ENCODE assay signal across 8 cellular contexts in genomic region chr12:51371295-51371953, GRCh38. TPM values are rescaled to one million over a fixed set of nuclear protein-coding genes. Genes with fewer than 3 reads are reported as not detected.
A peak's percentile ranks its signal among the peaks of the same experiment; 100 is the strongest.
DNase-seq lines count a peak whose midpoint lies in the region; ATAC-seq and TF ChIP-seq lines count a peak whose summit lies in the region.

No MANE protein-coding gene starts in this region.

- CTCF ChIA-PET in activated naive CD4-positive, alpha-beta T cell treated with anti-CD3 and anti-CD28 coated beads for 36 hours (lab: Charles Lee): interaction anchor here (1.0 to 1.5 kb wide), 5 partner anchors 12 to 161 kb away, joined by 3 to 6 read pairs (median 3); no protein-coding TSS in a partner anchor

- DNase-seq in GOT3 (lab: John Stamatoyannopoulos, UW) (peak; percentile 57), NCI-H510A (lab: John Stamatoyannopoulos, UW) (peak; percentile 32), endodermal cell (peak; percentile 96), myocyte (ENCODE audit: low read depth) (peak; percentile 95), middle frontal gyrus (ENCODE audit: extremely low spot score, low spot score) (no peak)
- no peak for DNase-seq in activated naive CD4-positive, alpha-beta T cell treated with anti-CD3 and anti-CD28 coated beads for 36 hours
- no peak for DNase-seq in activated CD4-positive, alpha-beta T cell treated with anti-CD3 and anti-CD28 coated beads, Interleukin-2, amount 50 U/mL, for 1 hour

- H3K4me3 ChIP-seq in endodermal cell (ENCODE audit: low read length): no peak overlapping the region

- no peak overlapping the region for H3K4me3 Mint-ChIP-seq in endodermal cell
- H3K4me3 Mint-ChIP-seq in activated naive CD4-positive, alpha-beta T cell treated with anti-CD3 and anti-CD28 coated beads for 36 hours: no peak overlapping the region

- H3K36me3 Mint-ChIP-seq in endodermal cell (ENCODE audit: low read depth): peaks cover 21% of the 10 kb centered on the region
- H3K36me3 Mint-ChIP-seq in activated naive CD4-positive, alpha-beta T cell treated with anti-CD3 and anti-CD28 coated beads for 36 hours (ENCODE audit: low read depth): peaks cover 18% of the 10 kb centered on the region

- intact Hi-C loops in activated naive CD4-positive, alpha-beta T cell treated with anti-CD3 and anti-CD28 coated beads for 36 hours (cut with micrococcal nuclease): no loop called here

- no peaks in the 10 kb centered on the region for H3K27me3 Mint-ChIP-seq in endodermal cell (ENCODE audit: insufficient read depth)
- no peaks in the 10 kb centered on the region for H3K27me3 Mint-ChIP-seq in activated naive CD4-positive, alpha-beta T cell treated with anti-CD3 and anti-CD28 coated beads for 36 hours (ENCODE audit: low read depth)

- H3K27ac ChIP-seq in endodermal cell (ENCODE audit: low read depth, low read length): peak overlapping the region; percentile 78

- H3K36me3 ChIP-seq in endodermal cell (ENCODE audit: control insufficient read depth, insufficient read depth, low read length): peaks cover 13% of the 10 kb centered on the region

- peaks cover 8% of the 10 kb centered on the region for H3K4me1 ChIP-seq in endodermal cell (ENCODE audit: control insufficient read depth, insufficient read depth, low read length)

- peak overlapping the region; percentile 95 for H3K27ac Mint-ChIP-seq in endodermal cell
- no peak overlapping the region for H3K27ac Mint-ChIP-seq in activated naive CD4-positive, alpha-beta T cell treated with anti-CD3 and anti-CD28 coated beads for 36 hours

- no peak for ATAC-seq in HG03354 (IDR thresholded peaks at IDR 0.05; ENCODE audit: poor library complexity, severe bottlenecking, unreplicated experiment)

- WGBS in endodermal cell (ENCODE audit: insufficient coverage in 1 of 2, insufficient read length in 1 of 2), 2 experiments: 31% methylated on average over 4 to 8 of the region's 8 CpGs

- H3K9me3 Mint-ChIP-seq in endodermal cell: no peaks in the 10 kb centered on the region
- no peaks in the 10 kb centered on the region for H3K9me3 Mint-ChIP-seq in activated naive CD4-positive, alpha-beta T cell treated with anti-CD3 and anti-CD28 coated beads for 36 hours

- H3K9me3 ChIP-seq in endodermal cell (ENCODE audit: control insufficient read depth, low read length): no peaks in the 10 kb centered on the region

- no peaks in the 10 kb centered on the region for H3K27me3 ChIP-seq in endodermal cell (ENCODE audit: control insufficient read depth, insufficient read depth, low read length, poor library complexity, severe bottlenecking)

- H3K9ac ChIP-seq in endodermal cell (ENCODE audit: extremely low read depth, low read length, poor library complexity, severe bottlenecking): peak overlapping the region; percentile 45

- peaks cover 22% of the 10 kb centered on the region for H3K4me1 Mint-ChIP-seq in endodermal cell
- H3K4me1 Mint-ChIP-seq in activated naive CD4-positive, alpha-beta T cell treated with anti-CD3 and anti-CD28 coated beads for 36 hours (ENCODE audit: low read depth): peaks cover 49% of the 10 kb centered on the region

- no peak for TF ChIP-seq CTCF in endodermal cell (conservative IDR thresholded peaks at IDR 0.05)

RNA-seq across cellular contexts. Expression of gene GALNT6, which starts 19.8 kb away (rescaled TPM):
- 10 to 100 TPM; 13.9 to 19.1 TPM for total RNA-seq in endodermal cell
- polyA plus RNA-seq in endodermal cell (2013, experiment 1 of 2): 2.7 TPM
- polyA plus RNA-seq in endodermal cell (2013, experiment 2 of 2): 2.1 TPM
- 0.05 TPM in 1 of 2 replicates, not detected in the other for total RNA-seq in myocyte
- not detected for polyA plus RNA-seq in myocyte (2012)
- total RNA-seq in activated naive CD4-positive, alpha-beta T cell treated with anti-CD3 and anti-CD28 coated beads for 36 hours: 1 to 10 TPM; 5.1 to 5.4 TPM

RNA-seq across cellular contexts. Expression of gene CELA1, which starts 24.9 kb away (rescaled TPM):
- total RNA-seq in endodermal cell (not detected), myocyte (not detected in 2 replicates)
- not detected for polyA plus RNA-seq in endodermal cell (2013, experiment 1 of 2)
- not detected for polyA plus RNA-seq in endodermal cell (2013, experiment 2 of 2)
- not detected for polyA plus RNA-seq in myocyte (2012)
- total RNA-seq in activated naive CD4-positive, alpha-beta T cell treated with anti-CD3 and anti-CD28 coated beads for 36 hours: under 1 TPM in 1 of 2 experiments, not detected in 1; 0.29 TPM

RNA-seq across cellular contexts. Expression of gene BIN2, which starts 47.5 kb away (rescaled TPM):
- total RNA-seq in endodermal cell (not detected), myocyte (not detected in 2 replicates)
- not detected for polyA plus RNA-seq in endodermal cell (2013, experiment 1 of 2)
- polyA plus RNA-seq in endodermal cell (2013, experiment 2 of 2): not detected
- not detected for polyA plus RNA-seq in myocyte (2012)
- 10 to 100 TPM; 32.9 to 33.8 TPM for total RNA-seq in activated naive CD4-positive, alpha-beta T cell treated with anti-CD3 and anti-CD28 coated beads for 36 hours

RNA-seq across cellular contexts. Expression of gene SLC4A8, which starts 53.2 kb away (rescaled TPM):
- total RNA-seq in endodermal cell (10 to 100 TPM; 25.8 to 26.4 TPM), myocyte (0.59 and 2.9 TPM in 2 replicates)
- polyA plus RNA-seq in endodermal cell (2013, experiment 1 of 2): 22.8 TPM
- 19.0 TPM for polyA plus RNA-seq in endodermal cell (2013, experiment 2 of 2)
- polyA plus RNA-seq in myocyte (2012): 0.64 TPM
- total RNA-seq in activated naive CD4-positive, alpha-beta T cell treated with anti-CD3 and anti-CD28 coated beads for 36 hours: 1 to 10 TPM in 1 of 2 experiments, under 1 TPM in 1; 0.89 to 1.8 TPM

Comparison
In these comparisons a context has a peak if more than half of its experiments do, and no peak if none do; other contexts are left out.
1. DNase-seq: peak in GOT3 (single experiment), NCI-H510A (single experiment), endodermal cell (single experiment) and myocyte (single experiment); none in middle frontal gyrus (single experiment), activated naive CD4-positive, alpha-beta T cell treated with anti-CD3 and anti-CD28 coated beads for 36 hours (single experiment) and activated CD4-positive, alpha-beta T cell treated with anti-CD3 and anti-CD28 coated beads, Interleukin-2, amount 50 U/mL, for 1 hour (single experiment).
2. RNA of gene BIN2, which starts 47.5 kb away (total RNA-seq): 32.9 to 33.8 TPM in activated naive CD4-positive, alpha-beta T cell treated with anti-CD3 and anti-CD28 coated beads for 36 hours; not detected in endodermal cell and not detected in myocyte; every median in the first group is over 10 times any median in the second.